9 cellular contexts compared by ENCODE assay signal in the genomic region with DNA sequence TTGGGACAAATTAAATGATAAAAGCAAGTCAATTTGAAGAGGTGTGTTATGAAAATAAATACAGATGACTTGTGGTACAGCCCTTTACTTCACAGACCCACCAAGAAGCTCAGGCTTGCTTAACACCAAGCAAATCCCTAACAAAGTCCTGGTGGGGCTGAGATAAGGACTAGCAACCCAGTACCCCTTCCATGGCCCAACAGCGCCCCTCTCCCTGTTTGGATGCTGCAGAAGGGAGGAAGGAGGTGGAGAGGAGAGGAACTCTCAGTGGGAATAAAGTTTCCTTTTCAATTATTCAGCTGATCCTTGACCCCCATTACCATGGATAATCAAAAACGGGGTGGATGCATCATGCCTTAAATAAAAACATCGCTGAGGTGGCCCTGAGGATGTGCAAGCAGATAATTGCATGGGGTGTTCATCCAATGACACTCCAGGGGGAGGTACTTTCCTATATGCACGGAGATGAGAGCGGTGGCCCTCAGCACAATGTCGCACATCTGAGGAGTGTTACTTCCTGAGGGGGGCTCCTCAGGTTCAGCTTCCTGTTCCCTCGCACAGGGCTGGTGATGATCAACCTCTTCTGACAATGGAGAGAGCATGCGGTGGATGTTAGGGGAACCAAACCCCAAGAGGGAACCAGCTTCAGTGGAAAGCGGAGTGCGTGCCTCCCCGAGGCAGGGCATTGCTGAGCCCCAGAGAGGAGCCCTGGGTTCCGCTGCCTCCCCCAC. TPM values are rescaled to one million over a fixed set of nuclear protein-coding genes. Genes with fewer than 3 reads are reported as not detected.
DNase-seq lines count a peak whose midpoint lies in the region; ATAC-seq, FAIRE-seq and TF ChIP-seq lines count a peak whose summit lies in the region.
"Had no signal": no experiment of that assay in that cellular context is flagged by ENCODE, and none has a peak within 500 bp of the region (broad histone marks: within the 10 kb centered on the region; RNA-seq: fewer than 3 reads in every experiment).

No MANE protein-coding gene starts in this region.

- H3K27me3 ChIP-seq in heart left ventricle = peaks cover 0 to 13% (median 0%) of the 10 kb centered on the region in 9 donors

- no peaks in the 10 kb centered on the region for H3K9me3 ChIP-seq in heart left ventricle

- WGBS in heart left ventricle, 4 donors = 70 to 77% (median 72%) methylated on average over 12 of the region's 12 CpGs

- H3K4me1 ChIP-seq in heart left ventricle = peaks cover 0 to 23% (median 0%) of the 10 kb centered on the region in 12 donors

- H3K4me3 Mint-ChIP-seq in WTC11 = no peak overlapping the region
- peak overlapping the region; percentile 88 for H3K4me3 Mint-ChIP-seq in activated naive CD8-positive, alpha-beta T cell treated with anti-CD3 and anti-CD28 coated beads for 36 hours

- H3K36me3 ChIP-seq in heart left ventricle = no peaks in the 10 kb centered on the region

- peak overlapping the region in 1 of 12 donors; percentile 77 for H3K27ac ChIP-seq in heart left ventricle

- TF ChIP-seq POLR2A in heart left ventricle (IDR thresholded peaks at IDR 0.05) = no peak

- intact Hi-C loops in heart left ventricle (cut with DNase I) = no loop called here

- H3K27ac Mint-ChIP-seq in WTC11 = no peak overlapping the region
- H3K27ac Mint-ChIP-seq in activated naive CD8-positive, alpha-beta T cell treated with anti-CD3 and anti-CD28 coated beads for 36 hours = peak overlapping the region; percentile 97

- FAIRE-seq in RCC 7860 (lab: Jason Lieb, UNC) = no peak

- no peaks in the 10 kb centered on the region for H3K27me3 Mint-ChIP-seq in WTC11 (ENCODE audit: low read depth)
- H3K27me3 Mint-ChIP-seq in activated naive CD8-positive, alpha-beta T cell treated with anti-CD3 and anti-CD28 coated beads for 36 hours = no peaks in the 10 kb centered on the region

- no peaks in the 10 kb centered on the region for H3K36me3 Mint-ChIP-seq in WTC11
- H3K36me3 Mint-ChIP-seq in activated naive CD8-positive, alpha-beta T cell treated with anti-CD3 and anti-CD28 coated beads for 36 hours = peaks cover 27% of the 10 kb centered on the region

- DNase-seq in ELR (ENCODE audit: low read depth) (peak; percentile 3), WTC11 (ENCODE audit: low spot score) (peak; percentile 50), RCC 7860 (ENCODE audit: low spot score) (no peak), heart left ventricle (no peak)
- peak; percentile 67 for DNase-seq in activated naive CD8-positive, alpha-beta T cell treated with anti-CD3 and anti-CD28 coated beads for 36 hours
- peak; percentile 45 for DNase-seq in stimulated activated CD4-positive, alpha-beta T cell treated with anti-CD3 and anti-CD28 coated beads, Interleukin-4, amount 100 ng/mL, for 1 hour
- DNase-seq: NCI-H345 had no signal

- H3K9me3 Mint-ChIP-seq in WTC11 = no peaks in the 10 kb centered on the region
- no peaks in the 10 kb centered on the region for H3K9me3 Mint-ChIP-seq in activated naive CD8-positive, alpha-beta T cell treated with anti-CD3 and anti-CD28 coated beads for 36 hours

- peak; percentile 93 for ATAC-seq in WTC11
- no peak for ATAC-seq in GM21381 (IDR thresholded peaks at IDR 0.05; ENCODE audit: unreplicated experiment)
- ATAC-seq in HG02571 (IDR thresholded peaks at IDR 0.05; ENCODE audit: unreplicated experiment) = no peak
- no peak for ATAC-seq in heart left ventricle

- TF ChIP-seq CTCF in WTC11 (IDR thresholded peaks at IDR 0.05) = no peak
- TF ChIP-seq CTCF in heart left ventricle (IDR thresholded peaks at IDR 0.05) = no peak

- H3K4me3 ChIP-seq in heart left ventricle = peak overlapping the region in 2 of 12 donors; percentile 29 to 52

- POLR2A ChIA-PET in WTC11 (lab: Charles Lee) = interaction anchor here (1.0 kb wide), 1 partner anchor 72 kb away, joined by 3 read pairs; no protein-coding TSS in a partner anchor

- H3K4me1 Mint-ChIP-seq in WTC11 = peaks cover 10% of the 10 kb centered on the region
- peaks cover 81% of the 10 kb centered on the region for H3K4me1 Mint-ChIP-seq in activated naive CD8-positive, alpha-beta T cell treated with anti-CD3 and anti-CD28 coated beads for 36 hours

- CTCF ChIA-PET in WTC11 (lab: Charles Lee) = interaction anchor here (0.5 to 2.3 kb wide), 8 partner anchors 16 to 1084 kb away, joined by 3 to 8 read pairs (median 4); no protein-coding TSS in a partner anchor

TF ChIP-seq in WTC11, 78 proteins besides CTCF, POLR2A, EP300 and RAD21:
- no peak for TF ChIP-seq ZNF671 (CRISPR knock-in tag; IDR thresholded peaks at IDR 0.05)
- TF ChIP-seq, protein P1, sequence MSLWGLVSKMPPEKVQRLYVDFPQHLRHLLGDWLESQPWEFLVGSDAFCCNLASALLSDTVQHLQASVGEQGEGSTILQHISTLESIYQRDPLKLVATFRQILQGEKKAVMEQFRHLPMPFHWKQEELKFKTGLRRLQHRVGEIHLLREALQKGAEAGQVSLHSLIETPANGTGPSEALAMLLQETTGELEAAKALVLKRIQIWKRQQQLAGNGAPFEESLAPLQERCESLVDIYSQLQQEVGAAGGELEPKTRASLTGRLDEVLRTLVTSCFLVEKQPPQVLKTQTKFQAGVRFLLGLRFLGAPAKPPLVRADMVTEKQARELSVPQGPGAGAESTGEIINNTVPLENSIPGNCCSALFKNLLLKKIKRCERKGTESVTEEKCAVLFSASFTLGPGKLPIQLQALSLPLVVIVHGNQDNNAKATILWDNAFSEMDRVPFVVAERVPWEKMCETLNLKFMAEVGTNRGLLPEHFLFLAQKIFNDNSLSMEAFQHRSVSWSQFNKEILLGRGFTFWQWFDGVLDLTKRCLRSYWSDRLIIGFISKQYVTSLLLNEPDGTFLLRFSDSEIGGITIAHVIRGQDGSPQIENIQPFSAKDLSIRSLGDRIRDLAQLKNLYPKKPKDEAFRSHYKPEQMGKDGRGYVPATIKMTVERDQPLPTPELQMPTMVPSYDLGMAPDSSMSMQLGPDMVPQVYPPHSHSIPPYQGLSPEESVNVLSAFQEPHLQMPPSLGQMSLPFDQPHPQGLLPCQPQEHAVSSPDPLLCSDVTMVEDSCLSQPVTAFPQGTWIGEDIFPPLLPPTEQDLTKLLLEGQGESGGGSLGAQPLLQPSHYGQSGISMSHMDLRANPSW (CRISPR knock-in tag; conservative IDR thresholded peaks at IDR 0.05; ENCODE audit: low read depth) = no peak
- TF ChIP-seq FOXJ3 (CRISPR knock-in tag; IDR thresholded peaks at IDR 0.05; ENCODE audit: borderline replicate concordance) = no peak
- TF ChIP-seq, protein P2, sequence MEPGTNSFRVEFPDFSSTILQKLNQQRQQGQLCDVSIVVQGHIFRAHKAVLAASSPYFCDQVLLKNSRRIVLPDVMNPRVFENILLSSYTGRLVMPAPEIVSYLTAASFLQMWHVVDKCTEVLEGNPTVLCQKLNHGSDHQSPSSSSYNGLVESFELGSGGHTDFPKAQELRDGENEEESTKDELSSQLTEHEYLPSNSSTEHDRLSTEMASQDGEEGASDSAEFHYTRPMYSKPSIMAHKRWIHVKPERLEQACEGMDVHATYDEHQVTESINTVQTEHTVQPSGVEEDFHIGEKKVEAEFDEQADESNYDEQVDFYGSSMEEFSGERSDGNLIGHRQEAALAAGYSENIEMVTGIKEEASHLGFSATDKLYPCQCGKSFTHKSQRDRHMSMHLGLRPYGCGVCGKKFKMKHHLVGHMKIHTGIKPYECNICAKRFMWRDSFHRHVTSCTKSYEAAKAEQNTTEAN (CRISPR knock-in tag; IDR thresholded peaks at IDR 0.05) = no peak

RNA-seq across cellular contexts. Expression of a gene that starts 4.4 kb away (rescaled TPM):
- total RNA-seq in WTC11 (2021) (0.02 to 0.04 TPM in 2 of 3 replicates, not detected in the other), heart left ventricle (under 1 TPM in 7 of 9 donors, not detected in 2; 0.02 to 0.77 (median 0.07) TPM)
- total RNA-seq in activated naive CD8-positive, alpha-beta T cell treated with anti-CD3 and anti-CD28 coated beads for 36 hours = 1 to 10 TPM; 6.5 to 6.9 TPM
- polyA plus RNA-seq in heart left ventricle = under 1 TPM; 0.04 to 0.06 TPM

Comparison
In these comparisons a context has a peak if more than half of its experiments do, and no peak if none do; other contexts are left out.
1. DNase-seq: peak in ELR (single experiment), WTC11 (single experiment), activated naive CD8-positive, alpha-beta T cell treated with anti-CD3 and anti-CD28 coated beads for 36 hours (single experiment) and stimulated activated CD4-positive, alpha-beta T cell treated with anti-CD3 and anti-CD28 coated beads, Interleukin-4, amount 100 ng/mL, for 1 hour (single experiment); none in RCC 7860 (single experiment) and heart left ventricle (0 of 5).